30 cellular contexts compared by ENCODE assay signal in the genomic region with DNA sequence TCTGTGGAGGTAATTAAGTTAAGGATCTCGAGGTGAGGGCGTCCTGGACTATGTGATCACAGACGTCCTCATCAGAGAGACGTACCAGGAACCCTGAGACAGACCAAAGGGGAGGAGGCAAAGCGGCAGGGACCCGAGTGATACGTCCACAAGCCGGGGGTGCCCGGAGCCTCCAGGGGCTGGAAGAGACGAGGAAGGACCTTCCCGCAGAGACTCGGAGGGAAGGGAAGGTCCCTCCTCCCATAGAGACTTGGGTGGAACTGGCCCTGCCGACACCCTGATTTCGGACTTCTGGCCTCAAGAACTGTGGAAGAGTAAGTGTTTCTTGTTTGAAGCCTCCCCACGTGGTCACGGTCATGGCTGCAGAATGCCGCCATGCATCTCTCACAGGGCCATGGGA.
"Had no signal": no experiment of that assay in that cellular context is flagged by ENCODE, and none has a peak within 500 bp of the region (broad histone marks: within the 10 kb centered on the region; RNA-seq: fewer than 3 reads in every experiment).

No MANE protein-coding gene starts in this region.

- H3K27ac ChIP-seq: neutrophil, ovary, parathyroid adenoma, psoas muscle, right lobe of liver, sigmoid colon, stomach, thoracic aorta, thyroid gland, tibial nerve, upper lobe of left lung, uterus had no signal

- H3K4me1 Mint-ChIP-seq: nephron progenitor cell, neural crest cell had no signal

- H3K79me2 ChIP-seq: parathyroid adenoma had no signal

- H3K9me3 ChIP-seq: neutrophil, ovary, thyroid gland had no signal

- ATAC-seq: naive thymus-derived CD8-positive, alpha-beta T cell; natural killer cell treated with Interleukin-12 subunit alpha and Interleukin-12 subunit beta and Interleukin-15 and Interleukin-18, amount 100 ng/mL, for 72 hours; psoas muscle; right cardiac atrium; stimulated activated memory B cell treated with anti-CD40 and anti-IgM and Interleukin-4, amounts not matched to agents 10 μg/mL and 1 μg/mL and 100 μg/mL, for 72 hours had no signal

- H3K27me3 ChIP-seq: neutrophil, ovary, right lobe of liver, sigmoid colon, stomach, thyroid gland, tibial nerve, upper lobe of left lung, uterus had no signal

- H3K4me3 ChIP-seq: ovary, psoas muscle, right lobe of liver, sigmoid colon, stomach, thoracic aorta, thyroid gland, tibial nerve, upper lobe of left lung, uterus had no signal

- H3K4me1 ChIP-seq: parathyroid adenoma, psoas muscle, right lobe of liver, sigmoid colon, stomach, tibial nerve, upper lobe of left lung, uterus had no signal

- H3K4me3 Mint-ChIP-seq: naive B cell; natural killer cell treated with Interleukin-12 subunit alpha and Interleukin-12 subunit beta and Interleukin-15 and Interleukin-18, amount 100 ng/mL, for 72 hours; nephron progenitor cell; neural crest cell; stimulated activated memory B cell treated with anti-CD40 and anti-IgM and Interleukin-4, amounts not matched to agents 10 μg/mL and 1 μg/mL and 100 μg/mL, for 72 hours; stimulated activated naive CD8-positive, alpha-beta T cell treated with anti-CD3 and anti-CD28 coated beads, Interleukin-15, Interleukin-2, amounts not matched to agents 100 ng/mL and 50 ng/mL, for 24 hours had no signal

- H3K9ac ChIP-seq: parathyroid adenoma had no signal

- DNase-seq: naive B cell; naive thymus-derived CD8-positive, alpha-beta T cell; nephron progenitor cell; nucleus accumbens; ovary; right cardiac atrium; right lobe of liver; sigmoid colon; small intestine; stimulated activated CD4-positive, alpha-beta T cell treated with anti-CD3 and anti-CD28 coated beads, Interleukin-15, amount 100 ng/mL, for 24 hours; stimulated activated CD4-positive, alpha-beta T cell treated with anti-CD3 and anti-CD28 coated beads, Interleukin-2, amount 100 ng/mL, for 24 hours; stimulated activated CD4-positive, alpha-beta T cell treated with anti-CD3 and anti-CD28 coated beads, Interleukin-4, amount 100 ng/mL, for 1 hour; stimulated activated CD4-positive, alpha-beta T cell treated with anti-CD3 and anti-CD28 coated beads, Interleukin-4, amount 100 ng/mL, for 4 hours; stimulated activated CD8-positive, alpha-beta memory T cell treated with anti-CD3 and anti-CD28 coated beads, Interleukin-4, amount 100 ng/mL, for 48 hours; stimulated activated naive CD4-positive, alpha-beta T cell treated with Interleukin-2 at 50 U/mL for 16 hours; stomach; thyroid gland; trophoblast cell; upper lobe of left lung; uterus had no signal

- H3K27me3 Mint-ChIP-seq: naive B cell; naive thymus-derived CD8-positive, alpha-beta T cell; natural killer cell treated with Interleukin-12 subunit alpha and Interleukin-12 subunit beta and Interleukin-15 and Interleukin-18, amount 100 ng/mL, for 72 hours; progenitor cell of endocrine pancreas; stimulated activated memory B cell treated with anti-CD40 and anti-IgM and Interleukin-4, amounts not matched to agents 10 μg/mL and 1 μg/mL and 100 μg/mL, for 72 hours; stimulated activated naive CD8-positive, alpha-beta T cell treated with anti-CD3 and anti-CD28 coated beads, Interleukin-15, Interleukin-2, amounts not matched to agents 100 ng/mL and 50 ng/mL, for 24 hours had no signal

- H2AFZ ChIP-seq: parathyroid adenoma had no signal

- H3K27ac Mint-ChIP-seq: naive thymus-derived CD8-positive, alpha-beta T cell; natural killer cell treated with Interleukin-12 subunit alpha and Interleukin-12 subunit beta and Interleukin-15 and Interleukin-18, amount 100 ng/mL, for 72 hours; progenitor cell of endocrine pancreas; stimulated activated memory B cell treated with anti-CD40 and anti-IgM and Interleukin-4, amounts not matched to agents 10 μg/mL and 1 μg/mL and 100 μg/mL, for 72 hours; stimulated activated naive CD8-positive, alpha-beta T cell treated with anti-CD3 and anti-CD28 coated beads, Interleukin-15, Interleukin-2, amounts not matched to agents 100 ng/mL and 50 ng/mL, for 24 hours had no signal

- H3K36me3 ChIP-seq: neutrophil, ovary, thyroid gland, uterus had no signal
